Comparison of ENCODE assay signal across 10 cellular contexts in the genomic region with DNA sequence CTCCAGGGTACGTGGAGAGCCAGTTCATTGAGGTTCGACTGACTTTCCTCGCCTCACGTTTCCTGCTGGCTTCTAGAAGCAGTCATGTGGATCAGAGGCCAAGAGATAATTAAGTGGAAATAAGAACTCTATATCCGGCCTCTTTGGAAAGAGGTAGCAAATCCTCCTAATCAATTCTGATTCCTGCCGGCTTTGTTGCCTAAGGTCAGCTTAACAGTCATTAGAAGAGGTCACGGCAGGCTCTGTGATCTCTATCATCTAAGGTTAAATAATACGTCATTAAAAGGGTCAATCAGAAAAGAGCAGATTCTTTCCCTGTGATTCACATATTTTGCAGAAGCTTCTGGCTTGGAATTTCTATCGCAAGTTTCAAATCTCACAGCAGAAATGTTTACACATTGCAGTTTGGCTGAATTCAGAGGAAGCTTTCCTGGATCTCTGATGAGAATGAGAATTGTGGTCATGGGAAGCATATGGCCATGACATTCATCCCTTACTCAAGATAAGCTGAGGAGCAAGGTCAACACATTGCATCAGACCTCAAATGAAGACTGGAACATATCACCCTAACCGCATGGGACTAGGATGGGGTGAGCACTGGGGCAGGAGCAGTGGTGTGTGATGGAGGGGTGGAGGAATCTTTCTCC.
DNase-seq lines count a peak whose midpoint lies in the region; TF ChIP-seq lines count a peak whose summit lies in the region.
"Had no signal": no experiment of that assay in that cellular context is flagged by ENCODE, and none has a peak within 500 bp of the region (broad histone marks: within the 10 kb centered on the region; RNA-seq: fewer than 3 reads in every experiment).

No MANE protein-coding gene starts in this region.

- intact Hi-C loops in left ventricle myocardium inferior (cut with micrococcal nuclease) = no loop called here

- H3K79me2 ChIP-seq in Karpas-422 (ENCODE audit: low read length) = no peaks in the 10 kb centered on the region

- H3K9me3 ChIP-seq in adipocyte (ENCODE audit: control insufficient read depth, low read length) (no peaks in the 10 kb centered on the region), left ventricle myocardium inferior (replicated peaks) (no peaks in the 10 kb centered on the region), Karpas-422 (ENCODE audit: low read length) (no peaks in the 10 kb centered on the region)

- no peak overlapping the region for H3K4me2 ChIP-seq in Karpas-422 (ENCODE audit: low read depth, low read length, poor library complexity, severe bottlenecking)

- no peak for TF ChIP-seq CTCF in left ventricle myocardium inferior (IDR thresholded peaks at IDR 0.05; ENCODE audit: borderline replicate concordance)

- no peaks in the 10 kb centered on the region for H3K9me2 ChIP-seq in Karpas-422 (replicated peaks; ENCODE audit: insufficient read depth, low read length)

- peak overlapping the region; percentile 81 for H3K27ac ChIP-seq in left ventricle myocardium inferior (replicated peaks)
- no peak overlapping the region for H3K27ac ChIP-seq in Karpas-422 (ENCODE audit: low read length)

- H4K20me1 ChIP-seq in Karpas-422 (ENCODE audit: insufficient read depth, low read depth, low read length) = no peaks in the 10 kb centered on the region

- no peaks in the 10 kb centered on the region for H3K36me3 ChIP-seq in adipocyte (ENCODE audit: control insufficient read depth, insufficient read depth, low read length, severe bottlenecking)
- H3K36me3 ChIP-seq in left ventricle myocardium inferior = no peaks in the 10 kb centered on the region
- no peaks in the 10 kb centered on the region for H3K36me3 ChIP-seq in Karpas-422 (ENCODE audit: insufficient read depth, low read length)

- peak; percentile 99 for DNase-seq in EH (ENCODE audit: low read depth)
- peak; percentile 89 for DNase-seq in adipocyte (ENCODE audit: low read depth)
- peak; percentile 55 for DNase-seq in left ventricle myocardium inferior
- peak; percentile 96 for DNase-seq in renal cortical epithelial cell (ENCODE audit: low read depth)
- no peak for DNase-seq in NAMALWA (ENCODE audit: low spot score)
- DNase-seq in OCI-M2 (lab: John Stamatoyannopoulos, UW; ENCODE audit: unreplicated experiment) = no peak
- no peak for DNase-seq in NCI-H1694 treated with DMSO at 0.1 percent for 48 hours (lab: John Stamatoyannopoulos, UW)
- no peak for DNase-seq in Karpas-422
- DNase-seq: caudate nucleus, DMS79 treated with DMSO at 0.1 percent for 48 hours had no signal

- peaks cover 48% of the 10 kb centered on the region for H3K4me1 ChIP-seq in adipocyte (ENCODE audit: control insufficient read depth, insufficient read depth, low read length)
- H3K4me1 ChIP-seq in left ventricle myocardium inferior = peaks cover 79% of the 10 kb centered on the region
- no peaks in the 10 kb centered on the region for H3K4me1 ChIP-seq in Karpas-422 (ENCODE audit: low read length)

- H3K4me3 ChIP-seq in adipocyte (ENCODE audit: low read length) (peak overlapping the region; percentile 35), left ventricle myocardium inferior (peak overlapping the region; percentile 9), Karpas-422 (ENCODE audit: low read length) (no peak overlapping the region)

- H3K27me3 ChIP-seq in adipocyte (replicated peaks; ENCODE audit: control insufficient read depth, insufficient read depth, low read length) = no peaks in the 10 kb centered on the region
- no peaks in the 10 kb centered on the region for H3K27me3 ChIP-seq in left ventricle myocardium inferior (ENCODE audit: low read depth)
- H3K27me3 ChIP-seq in Karpas-422 (ENCODE audit: low read length) = no peaks in the 10 kb centered on the region

- H2AFZ ChIP-seq in Karpas-422 (ENCODE audit: low read length) = no peak overlapping the region

- H3K9ac ChIP-seq in adipocyte (ENCODE audit: low read length) (peak overlapping the region; percentile 37), Karpas-422 (ENCODE audit: low read length) (no peak overlapping the region)

Comparison
In these comparisons a context has a peak if more than half of its experiments do, and no peak if none do; other contexts are left out.
1. DNase-seq: peak in EH (single experiment), adipocyte (single experiment), left ventricle myocardium inferior (single experiment) and renal cortical epithelial cell (single experiment); none in NAMALWA (single experiment), OCI-M2 (single experiment), NCI-H1694 treated with DMSO at 0.1 percent for 48 hours (single experiment) and Karpas-422 (single experiment).